ENCODE assay signal across 1 cellular context in the genomic region with DNA sequence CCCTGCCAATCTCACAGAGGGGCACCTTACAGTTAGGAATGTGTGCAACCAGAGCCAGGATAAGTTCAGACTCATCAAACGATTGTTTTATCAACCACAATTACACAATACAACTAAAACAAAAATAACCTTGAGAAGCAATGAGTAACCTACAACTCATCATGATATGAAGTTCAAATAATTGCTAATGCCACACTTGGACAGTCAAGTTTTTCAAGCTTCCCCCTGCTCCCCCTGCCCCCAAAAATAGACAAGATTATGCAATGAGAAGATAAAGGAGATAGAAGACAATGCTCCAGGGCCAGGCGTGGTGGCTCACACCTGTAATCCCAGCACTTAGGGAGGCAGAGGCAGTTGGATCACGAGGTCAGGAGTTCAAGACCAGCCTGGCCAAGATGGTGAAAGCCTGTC.
A peak's percentile ranks its signal among the peaks of the same experiment; 100 is the strongest.
TF ChIP-seq lines count a peak whose summit lies in the region.

No MANE protein-coding gene starts in this region.

TF ChIP-seq in HepG2, 621 proteins besides CTCF, POLR2A, EP300 and RAD21 (continued from another document and continues in another):
- TF ChIP-seq, protein P1, sequence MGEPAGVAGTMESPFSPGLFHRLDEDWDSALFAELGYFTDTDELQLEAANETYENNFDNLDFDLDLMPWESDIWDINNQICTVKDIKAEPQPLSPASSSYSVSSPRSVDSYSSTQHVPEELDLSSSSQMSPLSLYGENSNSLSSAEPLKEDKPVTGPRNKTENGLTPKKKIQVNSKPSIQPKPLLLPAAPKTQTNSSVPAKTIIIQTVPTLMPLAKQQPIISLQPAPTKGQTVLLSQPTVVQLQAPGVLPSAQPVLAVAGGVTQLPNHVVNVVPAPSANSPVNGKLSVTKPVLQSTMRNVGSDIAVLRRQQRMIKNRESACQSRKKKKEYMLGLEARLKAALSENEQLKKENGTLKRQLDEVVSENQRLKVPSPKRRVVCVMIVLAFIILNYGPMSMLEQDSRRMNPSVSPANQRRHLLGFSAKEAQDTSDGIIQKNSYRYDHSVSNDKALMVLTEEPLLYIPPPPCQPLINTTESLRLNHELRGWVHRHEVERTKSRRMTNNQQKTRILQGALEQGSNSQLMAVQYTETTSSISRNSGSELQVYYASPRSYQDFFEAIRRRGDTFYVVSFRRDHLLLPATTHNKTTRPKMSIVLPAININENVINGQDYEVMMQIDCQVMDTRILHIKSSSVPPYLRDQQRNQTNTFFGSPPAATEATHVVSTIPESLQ (CRISPR knock-in tag; conservative IDR thresholded peaks at IDR 0.05): no peak
- TF ChIP-seq THAP11 (CRISPR knock-in tag; IDR thresholded peaks at IDR 0.05) (0 out of 2 replicates have a peak, but pooled peaks have one; percentile 18), MTA3 (CRISPR knock-in tag; IDR thresholded peaks at IDR 0.05) (no peak), PPARG (CRISPR knock-in tag; conservative IDR thresholded peaks at IDR 0.05) (no peak), ZNF335 (CRISPR knock-in tag; IDR thresholded peaks at IDR 0.05) (no peak), ZNF792 (CRISPR knock-in tag; IDR thresholded peaks at IDR 0.05) (0 out of 2 replicates have a peak, but pooled peaks have one; percentile 25), ZNF75D (CRISPR knock-in tag; IDR thresholded peaks at IDR 0.05; ENCODE audit: borderline replicate concordance) (no peak), ZNF256 (CRISPR knock-in tag; conservative IDR thresholded peaks at IDR 0.05) (no peak), TAF15 (IDR thresholded peaks at IDR 0.05; ENCODE audit: low read depth, low read length, poor library complexity, severe bottlenecking) (no peak), ZMYM2 (CRISPR knock-in tag; IDR thresholded peaks at IDR 0.05) (peak; percentile 97), GZF1 (CRISPR knock-in tag; IDR thresholded peaks at IDR 0.05) (no peak), NRL (CRISPR knock-in tag; IDR thresholded peaks at IDR 0.05; ENCODE audit: borderline replicate concordance) (no peak), MAFK (conservative IDR thresholded peaks at IDR 0.05 in 1 of 2, IDR thresholded peaks at IDR 0.05 in 1 of 2; ENCODE audit: low read length in 2 of 2) (no peak), RBAK (CRISPR knock-in tag; IDR thresholded peaks at IDR 0.05) (no peak), HNRNPUL1 (IDR thresholded peaks at IDR 0.05; ENCODE audit: low read depth, low read length) (no peak), TBL1XR1 (IDR thresholded peaks at IDR 0.05; ENCODE audit: borderline replicate concordance, low read length, partially characterized antibody) (peak; percentile 33), ZNF276 (CRISPR knock-in tag; IDR thresholded peaks at IDR 0.05; ENCODE audit: low read depth) (no peak), PRDM4 (CRISPR knock-in tag; IDR thresholded peaks at IDR 0.05; ENCODE audit: borderline replicate concordance) (no peak), ZSCAN12 (CRISPR knock-in tag; IDR thresholded peaks at IDR 0.05) (no peak), ZSCAN30 (CRISPR knock-in tag; IDR thresholded peaks at IDR 0.05) (no peak), IRF2 (CRISPR knock-in tag; IDR thresholded peaks at IDR 0.05) (no peak), ZNF431 (CRISPR knock-in tag; IDR thresholded peaks at IDR 0.05; ENCODE audit: borderline replicate concordance, low read depth) (no peak), KAT2B (IDR thresholded peaks at IDR 0.05; ENCODE audit: borderline replicate concordance, low read depth, low read length) (no peak), ARNTL (CRISPR knock-in tag; IDR thresholded peaks at IDR 0.05) (no peak), MATR3 (CRISPR knock-in tag; IDR thresholded peaks at IDR 0.05) (no peak), RBM39 (IDR thresholded peaks at IDR 0.05; ENCODE audit: low read depth, low read length, poor library complexity, severe bottlenecking) (no peak), EEA1 (CRISPR knock-in tag; IDR thresholded peaks at IDR 0.05; ENCODE audit: borderline replicate concordance) (no peak), POLR2AphosphoS2 (IDR thresholded peaks at IDR 0.05; ENCODE audit: low read depth, low read length) (no peak), ZBTB21 (CRISPR knock-in tag; IDR thresholded peaks at IDR 0.05) (no peak), KLF6 (CRISPR knock-in tag; IDR thresholded peaks at IDR 0.05) (no peak), ZNF343 (CRISPR knock-in tag; IDR thresholded peaks at IDR 0.05) (no peak), ZSCAN22 (CRISPR knock-in tag; IDR thresholded peaks at IDR 0.05) (no peak), ZMYM4 (CRISPR knock-in tag; IDR thresholded peaks at IDR 0.05) (peak; percentile 18; the same call in 1 of the 2 replicates), TCF7L2 (IDR thresholded peaks at IDR 0.05; ENCODE audit: low read depth, low read length) (no peak), ZNF687 (CRISPR knock-in tag; IDR thresholded peaks at IDR 0.05) (no peak), SIX4 (CRISPR knock-in tag; IDR thresholded peaks at IDR 0.05) (no peak), SMC3 (IDR thresholded peaks at IDR 0.05; ENCODE audit: low read length) (no peak)
- TF ChIP-seq, protein P2, sequence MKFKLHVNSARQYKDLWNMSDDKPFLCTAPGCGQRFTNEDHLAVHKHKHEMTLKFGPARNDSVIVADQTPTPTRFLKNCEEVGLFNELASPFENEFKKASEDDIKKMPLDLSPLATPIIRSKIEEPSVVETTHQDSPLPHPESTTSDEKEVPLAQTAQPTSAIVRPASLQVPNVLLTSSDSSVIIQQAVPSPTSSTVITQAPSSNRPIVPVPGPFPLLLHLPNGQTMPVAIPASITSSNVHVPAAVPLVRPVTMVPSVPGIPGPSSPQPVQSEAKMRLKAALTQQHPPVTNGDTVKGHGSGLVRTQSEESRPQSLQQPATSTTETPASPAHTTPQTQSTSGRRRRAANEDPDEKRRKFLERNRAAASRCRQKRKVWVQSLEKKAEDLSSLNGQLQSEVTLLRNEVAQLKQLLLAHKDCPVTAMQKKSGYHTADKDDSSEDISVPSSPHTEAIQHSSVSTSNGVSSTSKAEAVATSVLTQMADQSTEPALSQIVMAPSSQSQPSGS (CRISPR knock-in tag; IDR thresholded peaks at IDR 0.05): no peak
- TF ChIP-seq, protein P3, sequence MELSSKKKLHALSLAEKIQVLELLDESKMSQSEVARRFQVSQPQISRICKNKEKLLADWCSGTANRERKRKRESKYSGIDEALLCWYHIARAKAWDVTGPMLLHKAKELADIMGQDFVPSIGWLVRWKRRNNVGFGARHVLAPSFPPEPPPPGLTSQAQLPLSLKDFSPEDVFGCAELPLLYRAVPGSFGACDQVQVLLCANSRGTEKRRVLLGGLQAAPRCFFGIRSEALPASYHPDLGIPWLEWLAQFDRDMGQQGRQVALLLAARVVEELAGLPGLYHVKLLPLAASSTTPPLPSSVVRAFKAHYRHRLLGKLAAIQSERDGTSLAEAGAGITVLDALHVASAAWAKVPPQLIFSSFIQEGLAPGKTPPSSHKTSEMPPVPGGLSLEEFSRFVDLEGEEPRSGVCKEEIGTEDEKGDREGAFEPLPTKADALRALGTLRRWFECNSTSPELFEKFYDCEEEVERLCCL (CRISPR knock-in tag; IDR thresholded peaks at IDR 0.05; ENCODE audit: borderline replicate concordance): no peak
- TF ChIP-seq, protein P4, sequence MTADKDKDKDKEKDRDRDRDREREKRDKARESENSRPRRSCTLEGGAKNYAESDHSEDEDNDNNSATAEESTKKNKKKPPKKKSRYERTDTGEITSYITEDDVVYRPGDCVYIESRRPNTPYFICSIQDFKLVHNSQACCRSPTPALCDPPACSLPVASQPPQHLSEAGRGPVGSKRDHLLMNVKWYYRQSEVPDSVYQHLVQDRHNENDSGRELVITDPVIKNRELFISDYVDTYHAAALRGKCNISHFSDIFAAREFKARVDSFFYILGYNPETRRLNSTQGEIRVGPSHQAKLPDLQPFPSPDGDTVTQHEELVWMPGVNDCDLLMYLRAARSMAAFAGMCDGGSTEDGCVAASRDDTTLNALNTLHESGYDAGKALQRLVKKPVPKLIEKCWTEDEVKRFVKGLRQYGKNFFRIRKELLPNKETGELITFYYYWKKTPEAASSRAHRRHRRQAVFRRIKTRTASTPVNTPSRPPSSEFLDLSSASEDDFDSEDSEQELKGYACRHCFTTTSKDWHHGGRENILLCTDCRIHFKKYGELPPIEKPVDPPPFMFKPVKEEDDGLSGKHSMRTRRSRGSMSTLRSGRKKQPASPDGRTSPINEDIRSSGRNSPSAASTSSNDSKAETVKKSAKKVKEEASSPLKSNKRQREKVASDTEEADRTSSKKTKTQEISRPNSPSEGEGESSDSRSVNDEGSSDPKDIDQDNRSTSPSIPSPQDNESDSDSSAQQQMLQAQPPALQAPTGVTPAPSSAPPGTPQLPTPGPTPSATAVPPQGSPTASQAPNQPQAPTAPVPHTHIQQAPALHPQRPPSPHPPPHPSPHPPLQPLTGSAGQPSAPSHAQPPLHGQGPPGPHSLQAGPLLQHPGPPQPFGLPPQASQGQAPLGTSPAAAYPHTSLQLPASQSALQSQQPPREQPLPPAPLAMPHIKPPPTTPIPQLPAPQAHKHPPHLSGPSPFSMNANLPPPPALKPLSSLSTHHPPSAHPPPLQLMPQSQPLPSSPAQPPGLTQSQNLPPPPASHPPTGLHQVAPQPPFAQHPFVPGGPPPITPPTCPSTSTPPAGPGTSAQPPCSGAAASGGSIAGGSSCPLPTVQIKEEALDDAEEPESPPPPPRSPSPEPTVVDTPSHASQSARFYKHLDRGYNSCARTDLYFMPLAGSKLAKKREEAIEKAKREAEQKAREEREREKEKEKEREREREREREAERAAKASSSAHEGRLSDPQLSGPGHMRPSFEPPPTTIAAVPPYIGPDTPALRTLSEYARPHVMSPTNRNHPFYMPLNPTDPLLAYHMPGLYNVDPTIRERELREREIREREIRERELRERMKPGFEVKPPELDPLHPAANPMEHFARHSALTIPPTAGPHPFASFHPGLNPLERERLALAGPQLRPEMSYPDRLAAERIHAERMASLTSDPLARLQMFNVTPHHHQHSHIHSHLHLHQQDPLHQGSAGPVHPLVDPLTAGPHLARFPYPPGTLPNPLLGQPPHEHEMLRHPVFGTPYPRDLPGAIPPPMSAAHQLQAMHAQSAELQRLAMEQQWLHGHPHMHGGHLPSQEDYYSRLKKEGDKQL (CRISPR knock-in tag; IDR thresholded peaks at IDR 0.05; ENCODE audit: low read depth): no peak; the same call in 1 of the 2 replicates
- TF ChIP-seq, protein P5, sequence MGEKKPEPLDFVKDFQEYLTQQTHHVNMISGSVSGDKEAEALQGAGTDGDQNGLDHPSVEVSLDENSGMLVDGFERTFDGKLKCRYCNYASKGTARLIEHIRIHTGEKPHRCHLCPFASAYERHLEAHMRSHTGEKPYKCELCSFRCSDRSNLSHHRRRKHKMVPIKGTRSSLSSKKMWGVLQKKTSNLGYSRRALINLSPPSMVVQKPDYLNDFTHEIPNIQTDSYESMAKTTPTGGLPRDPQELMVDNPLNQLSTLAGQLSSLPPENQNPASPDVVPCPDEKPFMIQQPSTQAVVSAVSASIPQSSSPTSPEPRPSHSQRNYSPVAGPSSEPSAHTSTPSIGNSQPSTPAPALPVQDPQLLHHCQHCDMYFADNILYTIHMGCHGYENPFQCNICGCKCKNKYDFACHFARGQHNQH (CRISPR knock-in tag; IDR thresholded peaks at IDR 0.05): no peak
